In the genomic region with DNA sequence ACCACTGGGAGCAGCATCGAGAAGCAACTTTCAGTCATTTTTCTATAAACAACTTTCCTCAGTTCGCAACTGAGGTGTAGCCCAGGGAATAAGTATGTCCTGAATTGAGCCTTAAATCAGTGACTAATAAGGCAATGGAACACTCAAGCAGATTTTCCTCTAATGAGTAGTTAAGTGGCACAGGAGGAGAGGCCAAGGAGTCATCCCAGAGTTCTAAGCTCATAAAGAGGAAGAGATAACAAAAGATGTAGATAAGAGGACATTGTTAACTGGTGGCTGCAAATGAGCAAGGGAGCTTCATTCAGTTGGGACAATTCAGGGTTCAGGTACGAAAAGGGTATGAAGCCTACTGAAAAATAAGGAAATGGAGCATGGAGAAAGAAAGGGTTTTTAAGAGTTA, we compare ENCODE assay signal across 13 cellular contexts.
DNase-seq lines count a peak whose midpoint lies in the region; TF ChIP-seq lines count a peak whose summit lies in the region.
"Had no signal": no experiment of that assay in that cellular context is flagged by ENCODE, and none has a peak within 500 bp of the region (broad histone marks: within the 10 kb centered on the region; RNA-seq: fewer than 3 reads in every experiment).

No MANE protein-coding gene starts in this region.

- H3K27me3 ChIP-seq in iPS-18a (ENCODE audit: control insufficient read depth, insufficient read depth, low read length): no peaks in the 10 kb centered on the region
- H3K27me3 ChIP-seq: right lobe of liver, vagina had no signal

- H3K27ac Mint-ChIP-seq in brain: peak overlapping the region in 4 of 5 experiments; percentile 70 to 96 (median 89)
- H3K27ac Mint-ChIP-seq: naive B cell; stimulated activated memory B cell treated with anti-CD40 and anti-IgM and Interleukin-4, amounts not matched to agents 10 μg/mL and 1 μg/mL and 100 μg/mL, for 72 hours had no signal

- peak overlapping the region; percentile 9 for H3K9ac ChIP-seq in iPS-18a (ENCODE audit: low read length)

- no peaks in the 10 kb centered on the region for H3K9me3 Mint-ChIP-seq in brain
- H3K9me3 Mint-ChIP-seq: naive B cell; stimulated activated memory B cell treated with anti-CD40 and anti-IgM and Interleukin-4, amounts not matched to agents 10 μg/mL and 1 μg/mL and 100 μg/mL, for 72 hours had no signal

- H3K9me3 ChIP-seq in iPS-18a (ENCODE audit: control insufficient read depth, low read depth, low read length): no peaks in the 10 kb centered on the region
- H3K9me3 ChIP-seq: left ventricle myocardium inferior, right lobe of liver, vagina had no signal

- peak; percentile 17 for DNase-seq in LHCN-M2 (ENCODE audit: low read depth)
- no peak for DNase-seq in epidermal melanocyte (ENCODE audit: insufficient read length, low spot score)
- DNase-seq in NCI-H524 treated with DMSO at 0.1 percent for 48 hours (lab: John Stamatoyannopoulos, UW): no peak
- DNase-seq in stimulated activated CD4-positive, alpha-beta T cell treated with anti-CD3 and anti-CD28 coated beads, Interleukin-4, amount 100 ng/mL, for 1 hour: no peak
- DNase-seq: activated T-cell treated with anti-CD3 and anti-CD28 coated beads for 4 hours, left ventricle myocardium inferior, naive B cell, right lobe of liver had no signal

- H3K27ac ChIP-seq in iPS-18a (ENCODE audit: low read length) (no peak overlapping the region), temporal lobe (ENCODE audit: low read depth, low read length) (peak overlapping the region; percentile 57)
- H3K27ac ChIP-seq: left ventricle myocardium inferior, right lobe of liver, vagina had no signal

- peaks cover 49% of the 10 kb centered on the region for H3K4me1 Mint-ChIP-seq in brain
- H3K4me1 Mint-ChIP-seq: naive B cell; stimulated activated memory B cell treated with anti-CD40 and anti-IgM and Interleukin-4, amounts not matched to agents 10 μg/mL and 1 μg/mL and 100 μg/mL, for 72 hours had no signal

- no peak for TF ChIP-seq CTCF in brain (conservative IDR thresholded peaks at IDR 0.05)

- H3K36me3 ChIP-seq in iPS-18a (ENCODE audit: control insufficient read depth, low read depth, low read length): no peaks in the 10 kb centered on the region
- H3K36me3 ChIP-seq: vagina had no signal

- no peaks in the 10 kb centered on the region for H3K27me3 Mint-ChIP-seq in brain
- H3K27me3 Mint-ChIP-seq: naive B cell; stimulated activated memory B cell treated with anti-CD40 and anti-IgM and Interleukin-4, amounts not matched to agents 10 μg/mL and 1 μg/mL and 100 μg/mL, for 72 hours had no signal

- no peaks in the 10 kb centered on the region for H3K36me3 Mint-ChIP-seq in brain
- H3K36me3 Mint-ChIP-seq: naive B cell; stimulated activated memory B cell treated with anti-CD40 and anti-IgM and Interleukin-4, amounts not matched to agents 10 μg/mL and 1 μg/mL and 100 μg/mL, for 72 hours had no signal

- peaks cover 5% of the 10 kb centered on the region for H3K4me1 ChIP-seq in iPS-18a (ENCODE audit: control insufficient read depth, low read depth, low read length)
- H3K4me1 ChIP-seq: right lobe of liver had no signal

- H3K4me3 ChIP-seq in iPS-18a (ENCODE audit: low read length): no peak overlapping the region
- H3K4me3 ChIP-seq: left ventricle myocardium inferior, right lobe of liver, vagina had no signal

- peak overlapping the region in 2 of 5 experiments; percentile 5 to 53 for H3K4me3 Mint-ChIP-seq in brain
- H3K4me3 Mint-ChIP-seq: naive B cell; stimulated activated memory B cell treated with anti-CD40 and anti-IgM and Interleukin-4, amounts not matched to agents 10 μg/mL and 1 μg/mL and 100 μg/mL, for 72 hours had no signal
